ENCODE assay signal across 1 cellular context in the genomic region with DNA sequence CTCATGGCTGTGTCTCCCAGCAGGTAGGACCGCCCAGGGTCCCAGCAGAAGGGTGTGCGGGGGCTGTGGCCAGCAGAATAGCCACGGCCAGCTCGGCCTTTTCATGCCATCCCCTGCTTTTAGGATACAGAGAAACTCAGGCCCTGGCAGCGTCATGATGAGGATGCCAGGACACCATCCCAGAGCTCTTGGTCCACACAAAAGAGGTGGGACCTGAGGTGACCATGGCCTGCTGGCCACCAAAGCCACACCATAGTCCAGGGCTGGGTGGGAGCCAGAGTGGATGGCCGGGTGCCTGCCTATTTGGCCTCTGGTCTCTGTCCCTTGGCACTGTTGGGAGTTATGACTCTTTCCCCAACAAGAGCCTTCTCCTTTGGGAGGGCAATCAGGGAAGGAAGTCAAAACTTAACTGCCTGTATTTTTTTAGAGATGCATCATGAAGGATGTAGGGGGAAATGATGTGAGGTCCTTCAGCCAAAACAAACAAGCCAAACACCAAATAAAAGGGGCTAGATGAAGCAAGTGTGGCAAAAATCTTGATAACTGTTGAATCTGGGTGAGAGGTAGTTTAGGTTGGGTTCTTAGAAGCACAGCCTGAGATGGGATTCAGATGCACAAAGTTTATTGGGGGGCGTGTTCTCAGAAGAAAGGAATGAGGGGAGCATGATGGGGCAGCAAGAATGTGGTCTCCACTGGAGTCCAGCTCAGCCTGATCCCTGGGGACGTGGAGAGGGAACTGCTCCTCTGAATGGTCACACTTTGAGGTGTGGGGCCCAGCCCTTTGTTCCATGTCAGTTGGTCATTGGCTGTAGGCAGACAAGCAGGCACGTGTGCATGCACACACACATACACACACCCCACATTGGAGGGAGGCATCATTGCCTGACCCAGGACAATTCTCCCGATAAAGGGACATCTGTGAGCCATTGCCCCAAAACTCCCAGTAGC.
A peak's percentile ranks its signal among the peaks of the same experiment; 100 is the strongest.
TF ChIP-seq lines count a peak whose summit lies in the region.

No MANE protein-coding gene starts in this region.

TF ChIP-seq in HEK293, 187 proteins besides CTCF, POLR2A, EP300 and RAD21 (continued from another document):
- TF ChIP-seq, protein P1, sequence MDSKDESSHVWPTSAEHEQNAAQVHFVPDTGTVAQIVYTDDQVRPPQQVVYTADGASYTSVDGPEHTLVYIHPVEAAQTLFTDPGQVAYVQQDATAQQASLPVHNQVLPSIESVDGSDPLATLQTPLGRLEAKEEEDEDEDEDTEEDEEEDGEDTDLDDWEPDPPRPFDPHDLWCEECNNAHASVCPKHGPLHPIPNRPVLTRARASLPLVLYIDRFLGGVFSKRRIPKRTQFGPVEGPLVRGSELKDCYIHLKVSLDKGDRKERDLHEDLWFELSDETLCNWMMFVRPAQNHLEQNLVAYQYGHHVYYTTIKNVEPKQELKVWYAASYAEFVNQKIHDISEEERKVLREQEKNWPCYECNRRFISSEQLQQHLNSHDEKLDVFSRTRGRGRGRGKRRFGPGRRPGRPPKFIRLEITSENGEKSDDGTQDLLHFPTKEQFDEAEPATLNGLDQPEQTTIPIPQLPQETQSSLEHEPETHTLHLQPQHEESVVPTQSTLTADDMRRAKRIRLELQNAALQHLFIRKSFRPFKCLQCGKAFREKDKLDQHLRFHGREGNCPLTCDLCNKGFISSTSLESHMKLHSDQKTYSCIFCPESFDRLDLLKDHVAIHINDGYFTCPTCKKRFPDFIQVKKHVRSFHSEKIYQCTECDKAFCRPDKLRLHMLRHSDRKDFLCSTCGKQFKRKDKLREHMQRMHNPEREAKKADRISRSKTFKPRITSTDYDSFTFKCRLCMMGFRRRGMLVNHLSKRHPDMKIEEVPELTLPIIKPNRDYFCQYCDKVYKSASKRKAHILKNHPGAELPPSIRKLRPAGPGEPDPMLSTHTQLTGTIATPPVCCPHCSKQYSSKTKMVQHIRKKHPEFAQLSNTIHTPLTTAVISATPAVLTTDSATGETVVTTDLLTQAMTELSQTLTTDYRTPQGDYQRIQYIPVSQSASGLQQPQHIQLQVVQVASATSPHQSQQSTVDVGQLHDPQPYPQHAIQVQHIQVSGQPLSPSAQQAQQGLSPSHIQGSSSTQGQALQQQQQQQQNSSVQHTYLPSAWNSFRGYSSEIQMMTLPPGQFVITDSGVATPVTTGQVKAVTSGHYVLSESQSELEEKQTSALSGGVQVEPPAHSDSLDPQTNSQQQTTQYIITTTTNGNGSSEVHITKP (tag by site-specific recombination; IDR thresholded peaks at IDR 0.05) = no peak
- TF ChIP-seq KLF10 (tag by site-specific recombination; IDR thresholded peaks at IDR 0.05) (no peak), ZNF660 (tag by site-specific recombination; IDR thresholded peaks at IDR 0.05) (no peak), ZBTB8A (tag by site-specific recombination; IDR thresholded peaks at IDR 0.05) (0 out of 2 replicates have a peak, but pooled peaks have one; percentile 21), ZFP69B (tag by site-specific recombination; IDR thresholded peaks at IDR 0.05) (peak; percentile 71; the same call in 1 of the 2 replicates), KLF9 (tag by site-specific recombination; IDR thresholded peaks at IDR 0.05; ENCODE audit: low read depth) (no peak), ZNF791 (tag by site-specific recombination; IDR thresholded peaks at IDR 0.05) (no peak), ZNF792 (tag by site-specific recombination; IDR thresholded peaks at IDR 0.05) (no peak), ZNF10 (tag by site-specific recombination; IDR thresholded peaks at IDR 0.05) (no peak), ZNF629 (tag by site-specific recombination; IDR thresholded peaks at IDR 0.05) (no peak), GLIS1 (tag by site-specific recombination; IDR thresholded peaks at IDR 0.05) (no peak)
- TF ChIP-seq, protein P2, sequence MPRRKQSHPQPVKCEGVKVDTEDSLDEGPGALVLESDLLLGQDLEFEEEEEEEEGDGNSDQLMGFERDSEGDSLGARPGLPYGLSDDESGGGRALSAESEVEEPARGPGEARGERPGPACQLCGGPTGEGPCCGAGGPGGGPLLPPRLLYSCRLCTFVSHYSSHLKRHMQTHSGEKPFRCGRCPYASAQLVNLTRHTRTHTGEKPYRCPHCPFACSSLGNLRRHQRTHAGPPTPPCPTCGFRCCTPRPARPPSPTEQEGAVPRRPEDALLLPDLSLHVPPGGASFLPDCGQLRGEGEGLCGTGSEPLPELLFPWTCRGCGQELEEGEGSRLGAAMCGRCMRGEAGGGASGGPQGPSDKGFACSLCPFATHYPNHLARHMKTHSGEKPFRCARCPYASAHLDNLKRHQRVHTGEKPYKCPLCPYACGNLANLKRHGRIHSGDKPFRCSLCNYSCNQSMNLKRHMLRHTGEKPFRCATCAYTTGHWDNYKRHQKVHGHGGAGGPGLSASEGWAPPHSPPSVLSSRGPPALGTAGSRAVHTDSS (tag by site-specific recombination; IDR thresholded peaks at IDR 0.05) = no peak
- TF ChIP-seq, protein P3, sequence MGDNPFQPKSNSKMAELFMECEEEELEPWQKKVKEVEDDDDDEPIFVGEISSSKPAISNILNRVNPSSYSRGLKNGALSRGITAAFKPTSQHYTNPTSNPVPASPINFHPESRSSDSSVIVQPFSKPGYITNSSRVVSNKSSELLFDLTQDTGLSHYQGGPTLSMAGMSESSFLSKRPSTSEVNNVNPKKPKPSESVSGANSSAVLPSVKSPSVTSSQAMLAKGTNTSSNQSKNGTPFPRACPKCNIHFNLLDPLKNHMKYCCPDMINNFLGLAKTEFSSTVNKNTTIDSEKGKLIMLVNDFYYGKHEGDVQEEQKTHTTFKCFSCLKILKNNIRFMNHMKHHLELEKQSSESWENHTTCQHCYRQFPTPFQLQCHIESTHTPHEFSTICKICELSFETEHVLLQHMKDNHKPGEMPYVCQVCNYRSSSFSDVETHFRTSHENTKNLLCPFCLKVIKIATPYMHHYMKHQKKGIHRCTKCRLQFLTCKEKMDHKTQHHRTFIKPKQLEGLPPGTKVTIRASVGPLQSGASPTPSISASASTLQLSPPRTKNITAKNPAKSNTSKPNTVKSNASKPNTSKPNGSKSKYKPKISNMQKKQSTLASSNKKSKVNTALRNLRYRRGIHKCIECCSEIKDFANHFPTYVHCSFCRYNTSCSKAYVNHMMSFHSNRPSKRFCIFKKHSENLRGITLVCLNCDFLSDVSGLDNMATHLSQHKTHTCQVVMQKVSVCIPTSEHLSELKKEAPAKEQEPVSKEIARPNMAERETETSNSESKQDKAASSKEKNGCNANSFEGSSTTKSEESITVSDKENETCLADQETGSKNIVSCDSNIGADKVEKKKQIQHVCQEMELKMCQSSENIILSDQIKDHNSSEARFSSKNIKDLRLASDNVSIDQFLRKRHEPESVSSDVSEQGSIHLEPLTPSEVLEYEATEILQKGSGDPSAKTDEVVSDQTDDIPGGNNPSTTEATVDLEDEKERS (tag by site-specific recombination; IDR thresholded peaks at IDR 0.05) = no peak
- TF ChIP-seq, protein P4, sequence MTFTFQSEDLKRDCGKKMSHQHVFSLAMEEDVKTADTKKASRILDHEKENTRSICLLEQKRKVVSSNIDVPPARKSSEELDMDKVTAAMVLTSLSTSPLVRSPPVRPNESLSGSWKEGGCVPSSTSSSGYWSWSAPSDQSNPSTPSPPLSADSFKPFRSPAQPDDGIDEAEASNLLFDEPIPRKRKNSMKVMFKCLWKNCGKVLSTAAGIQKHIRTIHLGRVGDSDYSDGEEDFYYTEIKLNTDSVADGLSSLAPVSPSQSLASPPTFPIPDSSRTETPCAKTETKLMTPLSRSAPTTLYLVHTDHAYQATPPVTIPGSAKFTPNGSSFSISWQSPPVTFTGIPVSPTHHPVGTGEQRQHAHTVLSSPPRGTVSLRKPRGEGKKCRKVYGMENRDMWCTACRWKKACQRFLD (tag by site-specific recombination; IDR thresholded peaks at IDR 0.05) = no peak
